In the genomic region with DNA sequence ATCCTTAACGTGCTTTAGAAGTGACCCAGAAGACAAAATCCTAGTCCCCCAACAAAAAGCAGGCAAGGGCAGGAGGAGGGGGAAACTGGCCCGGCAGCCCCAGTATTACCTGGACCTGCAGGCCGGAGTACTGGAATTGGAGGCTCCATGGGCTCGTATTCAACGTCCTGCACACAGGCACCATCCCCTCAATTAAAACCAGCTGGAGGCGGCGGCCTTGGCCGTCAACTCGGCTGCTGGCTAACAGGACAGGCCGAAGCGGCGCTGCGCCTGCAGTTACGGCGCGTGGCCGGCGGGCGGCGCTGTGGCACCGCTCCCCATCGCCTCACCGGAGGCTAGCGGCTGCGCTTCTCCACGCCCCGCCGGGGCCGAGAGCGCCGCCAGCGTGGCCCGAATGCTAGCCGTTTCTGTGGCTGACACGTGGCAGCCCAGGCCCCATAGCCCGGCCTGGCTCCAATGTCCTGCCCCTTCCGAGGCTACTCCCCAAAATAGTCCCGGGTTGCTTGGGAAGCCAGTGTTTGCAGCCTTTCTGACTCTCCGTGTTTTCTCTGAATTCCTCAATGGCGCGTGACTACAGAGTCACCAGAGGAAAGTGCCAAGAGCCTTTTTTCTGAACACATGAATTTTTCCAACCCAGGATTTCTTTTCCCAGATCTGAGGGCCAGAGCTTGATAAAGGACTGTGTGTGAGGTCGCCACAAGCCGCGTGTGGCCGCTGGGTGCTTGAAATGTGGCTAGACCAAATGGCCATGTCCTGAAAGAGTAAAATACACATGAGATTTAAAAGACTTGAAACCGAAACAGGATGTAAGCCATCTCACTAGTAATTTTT, we compare ENCODE assay signal across 8 cellular contexts.
DNase-seq lines count a peak whose midpoint lies in the region; ATAC-seq and TF ChIP-seq lines count a peak whose summit lies in the region.

No MANE protein-coding gene starts in this region.

- H3K4me1 ChIP-seq in NT2/D1 (ENCODE audit: insufficient read depth, insufficient read length) = no peaks in the 10 kb centered on the region
- peaks cover 11% of the 10 kb centered on the region for H3K4me1 ChIP-seq in mucosa of descending colon (ENCODE audit: low read depth)

- intact Hi-C loops in mucosa of descending colon (cut with DNase I, micrococcal nuclease) = loop anchor here in 1 of 2 donors (2.0 kb wide), 1 partner anchor 169 kb away; no protein-coding TSS in a partner anchor

- H3K9ac ChIP-seq in NT2/D1 (ENCODE audit: insufficient read length, low read depth) = peak overlapping the region; percentile 69

- DNase-seq in COR-L47 (lab: John Stamatoyannopoulos, UW) = peak; percentile 74
- DNase-seq in HPDE6-E6E7 (ENCODE audit: extremely low spot score) = peak; percentile 89
- DNase-seq in NT2/D1 (ENCODE audit: low read depth, low spot score) = peak; percentile 89
- DNase-seq in activated CD8-positive, alpha-beta memory T cell treated with anti-CD3 and anti-CD28 coated beads, Interleukin-2, amount 50 U/mL, for 48 hours = peak; percentile 94
- DNase-seq in epidermal melanocyte (ENCODE audit: insufficient read length, low spot score) = peak; percentile 93
- DNase-seq in mucosa of descending colon = peak; percentile 90 to 94 (median 93)
- peak; percentile 42 to 55 for DNase-seq in stimulated activated CD8-positive, alpha-beta memory T cell treated with anti-CD3 and anti-CD28 coated beads, Interleukin-4, amount 100 ng/mL, for 1 hour (ENCODE audit: low read depth in 2 of 2, low spot score in 1 of 2)

- no peaks in the 10 kb centered on the region for H3K27me3 ChIP-seq in NT2/D1 (ENCODE audit: insufficient read depth, insufficient read length)

- H3K9me3 ChIP-seq in NT2/D1 (ENCODE audit: insufficient read depth, low read length) (peaks cover 3% of the 10 kb centered on the region; the same call in 1 of the 2 replicates), mucosa of descending colon (no peaks in the 10 kb centered on the region)

- peak; percentile 93 for ATAC-seq in GM19467 (IDR thresholded peaks at IDR 0.05; ENCODE audit: unreplicated experiment)
- peak; percentile 100 for ATAC-seq in mucosa of descending colon

- H3K4me3 ChIP-seq in NT2/D1 (ENCODE audit: insufficient read length, low read depth) (peak overlapping the region; percentile 19), mucosa of descending colon (no peak overlapping the region)

- peak; percentile 100 for TF ChIP-seq CTCF in mucosa of descending colon (IDR thresholded peaks at IDR 0.05)

- H3K36me3 ChIP-seq in NT2/D1 (ENCODE audit: insufficient read depth, insufficient read length, low read length) (no peaks in the 10 kb centered on the region), mucosa of descending colon (ENCODE audit: low read depth) (no peaks in the 10 kb centered on the region)
